ENCODE assay signal across 13 cellular contexts in genomic region chr9:109474944-109475343, GRCh38.
"Had no signal": no experiment of that assay in that cellular context is flagged by ENCODE, and none has a peak within 500 bp of the region (broad histone marks: within the 10 kb centered on the region; RNA-seq: fewer than 3 reads in every experiment).

No MANE protein-coding gene starts in this region.

- H3K27me3 ChIP-seq: testis, uterus had no signal

- H3K4me1 ChIP-seq: testis, uterus had no signal

- ATAC-seq: activated naive CD8-positive, alpha-beta T cell treated with anti-CD3 and anti-CD28 coated beads, Interleukin-2, amount 50 U/mL, for 24 hours; activated T-helper 17 cell treated with anti-CD3 and anti-CD28 coated beads, Interleukin-2, amount 50 U/mL, for 72 hours; natural killer cell treated with Interleukin-12 subunit alpha and Interleukin-12 subunit beta and Interleukin-15 and Interleukin-18, amount 100 ng/mL, for 72 hours had no signal

- DNase-seq: activated CD4-positive, alpha-beta T cell treated with anti-CD3 and anti-CD28 coated beads, Interleukin-2, amount 50 U/mL, for 4 hours; activated CD4-positive, CD25-positive, alpha-beta regulatory T cell treated with anti-CD3 and anti-CD28 coated beads, Interleukin-2, amount 50 U/mL, for 72 hours; activated naive CD4-positive, alpha-beta T cell treated with anti-CD3 and anti-CD28 coated beads for 36 hours; activated naive CD8-positive, alpha-beta T cell treated with anti-CD3 and anti-CD28 coated beads, Interleukin-2, amount 50 U/mL, for 24 hours; central memory CD4-positive, alpha-beta T cell; effector memory CD4-positive, alpha-beta T cell; foreskin melanocyte; left lung; posterior cingulate gyrus; testis; uterus had no signal

- H3K27ac ChIP-seq: testis, uterus had no signal

- H3K9me3 ChIP-seq: left lung, testis, uterus had no signal

- H3K4me3 ChIP-seq: left lung, testis, uterus had no signal

- H3K36me3 ChIP-seq: left lung, uterus had no signal
